ENCODE assay signal across 1 cellular context in the genomic region with DNA sequence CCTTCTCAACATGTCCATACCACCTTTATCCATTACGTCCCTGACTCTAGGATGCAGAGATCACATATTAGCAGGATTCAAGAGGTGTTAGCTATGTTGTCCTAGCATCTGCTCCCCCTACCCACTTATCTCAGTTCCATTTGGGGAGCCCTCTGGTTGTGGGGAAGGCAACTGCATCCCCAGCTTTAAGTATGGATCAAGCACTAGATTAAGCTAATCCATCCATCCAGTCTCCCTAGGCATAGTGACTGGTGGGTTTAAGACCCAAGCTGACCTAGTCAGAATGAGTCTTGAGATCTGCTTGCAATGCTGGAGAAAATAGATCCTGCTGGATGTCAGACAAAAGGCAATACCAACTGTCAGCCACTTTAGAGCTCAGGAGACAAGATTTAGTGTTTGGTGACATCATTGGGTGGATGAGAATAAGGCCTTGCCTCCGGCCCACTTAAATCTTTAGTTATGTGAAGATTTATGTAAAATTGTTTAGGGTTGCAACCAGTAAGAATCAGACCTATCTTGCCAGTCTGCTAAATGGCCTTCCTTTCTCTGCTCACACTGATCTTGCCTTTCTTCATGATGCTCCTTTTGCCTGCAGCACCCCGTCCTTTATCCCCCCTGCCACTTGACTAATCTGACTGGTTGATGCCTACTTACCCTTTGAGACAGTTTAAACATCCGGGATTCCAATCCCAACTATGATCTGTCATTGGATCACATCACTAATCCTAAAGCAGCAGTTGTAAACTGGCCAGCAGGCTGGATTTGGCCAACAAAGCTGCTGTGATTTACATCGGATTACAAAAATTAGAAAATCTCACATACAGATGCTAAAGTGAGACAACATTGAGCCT.
TF ChIP-seq lines count a peak whose summit lies in the region.

No MANE protein-coding gene starts in this region.

TF ChIP-seq in IMR-90, 13 proteins besides CTCF, POLR2A, EP300 and RAD21:
- TF ChIP-seq USF2 (IDR thresholded peaks at IDR 0.05; ENCODE audit: low read depth, low read length), result no peak
- TF ChIP-seq SMC3 (IDR thresholded peaks at IDR 0.05; ENCODE audit: low read depth, low read length), result no peak
- TF ChIP-seq MXI1 (IDR thresholded peaks at IDR 0.05; ENCODE audit: borderline replicate concordance, low read depth, low read length), result no peak
- TF ChIP-seq CHD1 (IDR thresholded peaks at IDR 0.05; ENCODE audit: low read depth, low read length), result no peak
- no peak for TF ChIP-seq ELK1 (IDR thresholded peaks at IDR 0.05; ENCODE audit: borderline replicate concordance, low read depth, low read length)
- no peak for TF ChIP-seq CEBPB (IDR thresholded peaks at IDR 0.05; ENCODE audit: low read depth, low read length)
- TF ChIP-seq NFE2L2 (IDR thresholded peaks at IDR 0.05; ENCODE audit: low read depth, low read length), result no peak
- no peak for TF ChIP-seq MAFK (IDR thresholded peaks at IDR 0.05; ENCODE audit: low read depth, low read length)
- no peak for TF ChIP-seq RCOR1 (IDR thresholded peaks at IDR 0.05; ENCODE audit: insufficient replicate concordance, low read length)
- TF ChIP-seq FOS (IDR thresholded peaks at IDR 0.05; ENCODE audit: low read depth, low read length), result no peak
- no peak for TF ChIP-seq MAZ (IDR thresholded peaks at IDR 0.05; ENCODE audit: borderline replicate concordance, low read depth, low read length)
- no peak for TF ChIP-seq RFX5 (IDR thresholded peaks at IDR 0.05; ENCODE audit: low read depth, low read length)
